36 cellular contexts compared by ENCODE assay signal in the genomic region with DNA sequence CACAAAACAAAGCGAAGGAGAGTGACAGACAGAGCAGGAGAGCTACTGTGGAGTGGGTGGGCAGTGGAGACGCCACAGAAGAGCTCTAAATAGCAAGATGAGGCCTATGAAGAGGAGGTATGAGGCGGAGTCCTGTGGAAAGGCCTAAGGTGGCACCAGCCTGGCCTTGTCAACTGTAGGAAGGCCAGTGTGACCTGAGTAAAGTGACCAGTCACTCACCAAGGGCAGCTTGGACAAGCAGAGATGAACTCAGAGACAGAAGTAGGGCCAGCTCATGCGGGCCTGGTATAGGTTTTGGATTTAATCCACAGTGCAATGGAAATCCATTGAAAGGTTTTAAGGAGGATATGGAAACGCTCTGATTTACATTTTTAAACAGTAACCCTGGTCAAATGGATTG. TPM values are rescaled to one million over a fixed set of nuclear protein-coding genes. Genes with fewer than 3 reads are reported as not detected.
"Had no signal": no experiment of that assay in that cellular context is flagged by ENCODE, and none has a peak within 500 bp of the region (broad histone marks: within the 10 kb centered on the region; RNA-seq: fewer than 3 reads in every experiment).

No MANE protein-coding gene starts in this region.

- H3K4me3 ChIP-seq: ascending aorta, cardiac muscle cell had no signal

- H3K4me3 Mint-ChIP-seq: activated B cell treated with CpG ODN at 0.5 μM for 24 hours; activated CD4-positive, alpha-beta memory T cell treated with anti-CD3 and anti-CD28 coated beads, Interleukin-2, amount 10 ng/mL, durations not matched to agents 7 days and 5 days; activated CD4-positive, alpha-beta T cell treated with anti-CD3 and anti-CD28 coated beads, Interleukin-2, amount 10 ng/mL, durations not matched to agents 7 days and 5 days; activated CD8-positive, alpha-beta memory T cell treated with anti-CD3 and anti-CD28 coated beads, Interleukin-2, amount 10 ng/mL, durations not matched to agents 7 days and 5 days; activated CD8-positive, alpha-beta T cell treated with anti-CD3 and anti-CD28 coated beads, Interleukin-2, amount 10 ng/mL, durations not matched to agents 7 days and 5 days; activated naive CD4-positive, alpha-beta T cell treated with anti-CD3 and anti-CD28 coated beads, Interleukin-2, amount 10 ng/mL, durations not matched to agents 7 days and 5 days; activated naive CD4-positive, alpha-beta T cell treated with anti-CD3 and anti-CD28 coated beads, Interleukin-2, amount 50 U/mL, for 24 hours; activated naive CD8-positive, alpha-beta T cell; activated naive CD8-positive, alpha-beta T cell treated with anti-CD3 and anti-CD28 coated beads, Interleukin-2, amount 10 ng/mL, durations not matched to agents 7 days and 5 days; activated naive CD8-positive, alpha-beta T cell treated with anti-CD3 and anti-CD28 coated beads, Interleukin-2, amount 50 U/mL, for 24 hours; activated T-cell treated with anti-CD3 and anti-CD28 coated beads, Interleukin-2, amount 50 U/mL, for 24 hours; brain; central memory CD8-positive, alpha-beta T cell; T-helper 1 cell treated with Interleukin-12 subunit alpha and Interleukin-12 subunit beta and Interleukin-4 antibody, amounts not matched to agents 30 μg/mL and 1 μg/mL, for 36 hours; T-helper 2 cell treated with Interferon-gamma antibody and Interleukin-4, amounts not matched to agents 5 μg/mL and 100 μg/mL, for 36 hours had no signal

- DNase-seq: activated B cell treated with CpG ODN at 0.5 μM for 24 hours; activated CD4-positive, alpha-beta memory T cell treated with anti-CD3 and anti-CD28 coated beads, Interleukin-2, amount 10 ng/mL, durations not matched to agents 7 days and 5 days; activated CD4-positive, alpha-beta T cell treated with anti-CD3 and anti-CD28 coated beads for 4 hours; activated CD4-positive, alpha-beta T cell treated with anti-CD3 and anti-CD28 coated beads, Interleukin-2, amount 10 ng/mL, durations not matched to agents 7 days and 5 days; activated CD4-positive, alpha-beta T cell treated with anti-CD3 and anti-CD28 coated beads, Interleukin-2, amount 50 U/mL, for 48 hours; activated CD4-positive, CD25-positive, alpha-beta regulatory T cell treated with anti-CD3 and anti-CD28 coated beads, Interleukin-2, amount 50 U/mL, for 72 hours; activated CD8-positive, alpha-beta memory T cell treated with anti-CD3 and anti-CD28 coated beads for 24 hours; activated CD8-positive, alpha-beta memory T cell treated with anti-CD3 and anti-CD28 coated beads, Interleukin-2, amount 10 ng/mL, durations not matched to agents 7 days and 5 days; activated CD8-positive, alpha-beta memory T cell treated with anti-CD3 and anti-CD28 coated beads, Interleukin-2, amount 50 U/mL, for 48 hours; activated CD8-positive, alpha-beta T cell treated with anti-CD3 and anti-CD28 coated beads, Interleukin-2, amount 10 ng/mL, durations not matched to agents 7 days and 5 days; activated effector memory CD4-positive, alpha-beta T cell treated with Interleukin-2 at 50 U/mL for 16 hours; activated gamma-delta T cell; activated naive CD4-positive, alpha-beta T cell treated with anti-CD3 and anti-CD28 coated beads, Interleukin-2, amount 10 ng/mL, durations not matched to agents 7 days and 5 days; activated naive CD4-positive, alpha-beta T cell treated with Interleukin-2 at 50 U/mL for 16 hours; activated naive CD8-positive, alpha-beta T cell treated with anti-CD3 and anti-CD28 coated beads, Interleukin-2, amount 10 ng/mL, durations not matched to agents 7 days and 5 days; activated naive CD8-positive, alpha-beta T cell treated with anti-CD3 and anti-CD28 coated beads, Interleukin-2, amount 50 U/mL, for 24 hours; activated T-cell treated with anti-CD3 and anti-CD28 coated beads, Interleukin-2, amount 50 U/mL, for 24 hours; activated T-cell treated with anti-CD3 and anti-CD28 coated beads, Interleukin-2, amount 50 U/mL, for 48 hours; amygdala; anterior cingulate cortex; cerebellar nuclear complex; T-helper 1 cell; T-helper 2 cell; T-helper 9 cell had no signal

- H3K27ac ChIP-seq: ascending aorta, cardiac muscle cell, VCaP had no signal

- H3K27ac Mint-ChIP-seq: activated B cell treated with CpG ODN at 0.5 μM for 24 hours; activated CD4-positive, alpha-beta memory T cell treated with anti-CD3 and anti-CD28 coated beads, Interleukin-2, amount 10 ng/mL, durations not matched to agents 7 days and 5 days; activated CD4-positive, alpha-beta T cell treated with anti-CD3 and anti-CD28 coated beads, Interleukin-2, amount 10 ng/mL, durations not matched to agents 7 days and 5 days; activated CD8-positive, alpha-beta memory T cell treated with anti-CD3 and anti-CD28 coated beads, Interleukin-2, amount 10 ng/mL, durations not matched to agents 7 days and 5 days; activated CD8-positive, alpha-beta T cell treated with anti-CD3 and anti-CD28 coated beads, Interleukin-2, amount 10 ng/mL, durations not matched to agents 7 days and 5 days; activated naive CD4-positive, alpha-beta T cell treated with anti-CD3 and anti-CD28 coated beads, Interleukin-2, amount 10 ng/mL, durations not matched to agents 7 days and 5 days; activated naive CD4-positive, alpha-beta T cell treated with anti-CD3 and anti-CD28 coated beads, Interleukin-2, amount 50 U/mL, for 24 hours; activated naive CD8-positive, alpha-beta T cell; activated naive CD8-positive, alpha-beta T cell treated with anti-CD3 and anti-CD28 coated beads, Interleukin-2, amount 10 ng/mL, durations not matched to agents 7 days and 5 days; activated naive CD8-positive, alpha-beta T cell treated with anti-CD3 and anti-CD28 coated beads, Interleukin-2, amount 50 U/mL, for 24 hours; activated T-cell treated with anti-CD3 and anti-CD28 coated beads, Interleukin-2, amount 50 U/mL, for 24 hours; activated T-helper 2 cell treated with anti-CD3 and anti-CD28 coated beads, Interferon-gamma antibody, Interleukin-2, Interleukin-4, amounts not matched to agents 10 μg/mL and 5 μg/mL and 100 μg/mL, durations not matched to agents 14 hours and 24 hours and 36 hours; brain; T-helper 1 cell treated with Interleukin-12 subunit alpha and Interleukin-12 subunit beta and Interleukin-4 antibody, amounts not matched to agents 30 μg/mL and 1 μg/mL, for 36 hours; T-helper 2 cell treated with Interferon-gamma antibody and Interleukin-4, amounts not matched to agents 5 μg/mL and 100 μg/mL, for 36 hours had no signal

- H3K4me1 Mint-ChIP-seq: activated B cell treated with CpG ODN at 0.5 μM for 24 hours; activated CD4-positive, alpha-beta memory T cell treated with anti-CD3 and anti-CD28 coated beads, Interleukin-2, amount 10 ng/mL, durations not matched to agents 7 days and 5 days; activated CD4-positive, alpha-beta T cell treated with anti-CD3 and anti-CD28 coated beads, Interleukin-2, amount 10 ng/mL, durations not matched to agents 7 days and 5 days; activated CD8-positive, alpha-beta memory T cell treated with anti-CD3 and anti-CD28 coated beads, Interleukin-2, amount 10 ng/mL, durations not matched to agents 7 days and 5 days; activated naive CD4-positive, alpha-beta T cell treated with anti-CD3 and anti-CD28 coated beads, Interleukin-2, amount 10 ng/mL, durations not matched to agents 7 days and 5 days; activated naive CD4-positive, alpha-beta T cell treated with anti-CD3 and anti-CD28 coated beads, Interleukin-2, amount 50 U/mL, for 24 hours; activated naive CD8-positive, alpha-beta T cell treated with anti-CD3 and anti-CD28 coated beads, Interleukin-2, amount 10 ng/mL, durations not matched to agents 7 days and 5 days; activated naive CD8-positive, alpha-beta T cell treated with anti-CD3 and anti-CD28 coated beads, Interleukin-2, amount 50 U/mL, for 24 hours; central memory CD8-positive, alpha-beta T cell had no signal

- H3K36me3 ChIP-seq: ascending aorta, cardiac muscle cell had no signal

- H3K36me3 Mint-ChIP-seq: activated CD8-positive, alpha-beta memory T cell treated with anti-CD3 and anti-CD28 coated beads, Interleukin-2, amount 10 ng/mL, durations not matched to agents 7 days and 5 days; activated naive CD4-positive, alpha-beta T cell treated with anti-CD3 and anti-CD28 coated beads, Interleukin-2, amount 10 ng/mL, durations not matched to agents 7 days and 5 days; activated naive CD4-positive, alpha-beta T cell treated with anti-CD3 and anti-CD28 coated beads, Interleukin-2, amount 50 U/mL, for 24 hours; activated naive CD8-positive, alpha-beta T cell; activated naive CD8-positive, alpha-beta T cell treated with anti-CD3 and anti-CD28 coated beads, Interleukin-2, amount 10 ng/mL, durations not matched to agents 7 days and 5 days; brain had no signal

- ATAC-seq: activated CD8-positive, alpha-beta memory T cell treated with anti-CD3 and anti-CD28 coated beads, Interleukin-2, amount 10 ng/mL, durations not matched to agents 7 days and 5 days; activated CD8-positive, alpha-beta T cell treated with anti-CD3 and anti-CD28 coated beads, Interleukin-2, amount 10 ng/mL, durations not matched to agents 7 days and 5 days; activated naive CD8-positive, alpha-beta T cell treated with anti-CD3 and anti-CD28 coated beads, Interleukin-2, amount 50 U/mL, for 24 hours had no signal

- H3K27me3 ChIP-seq: ascending aorta, cardiac muscle cell had no signal

- H3K9me3 ChIP-seq: ascending aorta had no signal

- H3K9me3 Mint-ChIP-seq: activated B cell treated with CpG ODN at 0.5 μM for 24 hours; activated CD4-positive, alpha-beta memory T cell treated with anti-CD3 and anti-CD28 coated beads, Interleukin-2, amount 10 ng/mL, durations not matched to agents 7 days and 5 days; activated CD4-positive, alpha-beta T cell treated with anti-CD3 and anti-CD28 coated beads, Interleukin-2, amount 10 ng/mL, durations not matched to agents 7 days and 5 days; activated naive CD4-positive, alpha-beta T cell treated with anti-CD3 and anti-CD28 coated beads, Interleukin-2, amount 10 ng/mL, durations not matched to agents 7 days and 5 days; activated naive CD4-positive, alpha-beta T cell treated with anti-CD3 and anti-CD28 coated beads, Interleukin-2, amount 50 U/mL, for 24 hours; activated naive CD8-positive, alpha-beta T cell treated with anti-CD3 and anti-CD28 coated beads, Interleukin-2, amount 10 ng/mL, durations not matched to agents 7 days and 5 days; activated naive CD8-positive, alpha-beta T cell treated with anti-CD3 and anti-CD28 coated beads, Interleukin-2, amount 50 U/mL, for 24 hours; activated T-cell treated with anti-CD3 and anti-CD28 coated beads, Interleukin-2, amount 50 U/mL, for 24 hours; activated T-helper 2 cell treated with anti-CD3 and anti-CD28 coated beads, Interferon-gamma antibody, Interleukin-2, Interleukin-4, amounts not matched to agents 10 μg/mL and 5 μg/mL and 100 μg/mL, durations not matched to agents 14 hours and 24 hours and 36 hours; brain; central memory CD8-positive, alpha-beta T cell; T-helper 1 cell treated with Interleukin-12 subunit alpha and Interleukin-12 subunit beta and Interleukin-4 antibody, amounts not matched to agents 30 μg/mL and 1 μg/mL, for 36 hours; T-helper 2 cell treated with Interferon-gamma antibody and Interleukin-4, amounts not matched to agents 5 μg/mL and 100 μg/mL, for 36 hours had no signal

RNA-seq across cellular contexts. Expression of gene SH3RF2, which starts 23.8 kb away (rescaled TPM):
- total RNA-seq: activated B cell treated with CpG ODN at 0.5 μM for 24 hours; activated CD8-positive, alpha-beta T cell treated with anti-CD3 and anti-CD28 coated beads, Interleukin-2, amount 10 ng/mL, durations not matched to agents 7 days and 5 days; activated naive CD8-positive, alpha-beta T cell treated with anti-CD3 and anti-CD28 coated beads, Interleukin-2, amount 10 ng/mL, durations not matched to agents 7 days and 5 days had no signal

RNA-seq across cellular contexts. Expression of gene GRXCR2, which starts 39.8 kb away (rescaled TPM):
- total RNA-seq: activated B cell treated with CpG ODN at 0.5 μM for 24 hours; activated CD4-positive, alpha-beta memory T cell treated with anti-CD3 and anti-CD28 coated beads, Interleukin-2, amount 10 ng/mL, durations not matched to agents 7 days and 5 days; activated CD4-positive, alpha-beta T cell treated with anti-CD3 and anti-CD28 coated beads, Interleukin-2, amount 10 ng/mL, durations not matched to agents 7 days and 5 days; activated CD8-positive, alpha-beta memory T cell treated with anti-CD3 and anti-CD28 coated beads, Interleukin-2, amount 10 ng/mL, durations not matched to agents 7 days and 5 days; activated CD8-positive, alpha-beta T cell treated with anti-CD3 and anti-CD28 coated beads, Interleukin-2, amount 10 ng/mL, durations not matched to agents 7 days and 5 days; activated naive CD8-positive, alpha-beta T cell treated with anti-CD3 and anti-CD28 coated beads, Interleukin-2, amount 10 ng/mL, durations not matched to agents 7 days and 5 days; activated T-helper 2 cell treated with anti-CD3 and anti-CD28 coated beads, Interferon-gamma antibody, Interleukin-2, Interleukin-4, amounts not matched to agents 10 μg/mL and 5 μg/mL and 100 μg/mL, durations not matched to agents 14 hours and 24 hours and 36 hours; ascending aorta; bronchial epithelial cell; cardiac muscle cell had no signal
- polyA plus RNA-seq: adipose tissue, cardiac muscle cell had no signal
